In genomic region chr12:67268896-67269631, GRCh38 we compare ENCODE assay signal across 1 cellular context.
TF ChIP-seq lines count a peak whose summit lies in the region.

CAND1 (plus strand) TSS chr12:67269358; CDS start chr12:67269718, 360 bp downstream.

TF ChIP-seq in HEK293, 187 proteins besides CTCF, POLR2A, EP300 and RAD21 (continued from another document and continues in another):
- TF ChIP-seq ZNF416 (tag by site-specific recombination; IDR thresholded peaks at IDR 0.05) (no peak), ZNF677 (tag by site-specific recombination; IDR thresholded peaks at IDR 0.05) (no peak), ZNF518A (tag by site-specific recombination; conservative IDR thresholded peaks at IDR 0.05; ENCODE audit: low read depth) (no peak; the same call in none of the 2 replicates), ZNF544 (tag by site-specific recombination; IDR thresholded peaks at IDR 0.05) (no peak), ZNF274 (IDR thresholded peaks at IDR 0.05; ENCODE audit: low read length) (no peak), ZNF274 (tag by site-specific recombination; IDR thresholded peaks at IDR 0.05; ENCODE audit: borderline replicate concordance) (no peak), ZNF664 (tag by site-specific recombination; IDR thresholded peaks at IDR 0.05) (0 out of 2 replicates have a peak, but pooled peaks have one; percentile 10), ZNF629 (tag by site-specific recombination; IDR thresholded peaks at IDR 0.05) (peak; percentile 75; the same call in 1 of the 2 replicates), ELK4 (IDR thresholded peaks at IDR 0.05; ENCODE audit: borderline replicate concordance, low read depth, low read length) (no peak), ZFP3 (tag by site-specific recombination; IDR thresholded peaks at IDR 0.05; ENCODE audit: low read depth) (no peak), ZNF146 (tag by site-specific recombination; IDR thresholded peaks at IDR 0.05) (0 out of 2 replicates have a peak, but pooled peaks have one; percentile 4), ZNF266 (tag by site-specific recombination; IDR thresholded peaks at IDR 0.05; ENCODE audit: low read depth) (no peak), SCRT1 (tag by site-specific recombination; IDR thresholded peaks at IDR 0.05; ENCODE audit: borderline replicate concordance) (no peak), ZNF223 (tag by site-specific recombination; IDR thresholded peaks at IDR 0.05) (no peak), ZNF324 (tag by site-specific recombination; IDR thresholded peaks at IDR 0.05) (no peak; the same call in 1 of the 2 replicates), ZNF138 (tag by site-specific recombination; IDR thresholded peaks at IDR 0.05; ENCODE audit: borderline replicate concordance) (no peak), EGR2 (tag by site-specific recombination; IDR thresholded peaks at IDR 0.05; ENCODE audit: low read depth) (peak; percentile 98), HOXA7 (CRISPR knock-in tag; IDR thresholded peaks at IDR 0.05; ENCODE audit: borderline replicate concordance) (no peak), SALL2 (tag by site-specific recombination; IDR thresholded peaks at IDR 0.05; ENCODE audit: borderline replicate concordance) (no peak), ZNF776 (tag by site-specific recombination; IDR thresholded peaks at IDR 0.05; ENCODE audit: borderline replicate concordance) (no peak), PRDM4 (tag by site-specific recombination; IDR thresholded peaks at IDR 0.05) (peak; percentile 80; the same call in 1 of the 2 replicates), ZNF335 (tag by site-specific recombination; conservative IDR thresholded peaks at IDR 0.05) (peak; percentile 97), ZNF114 (tag by site-specific recombination; IDR thresholded peaks at IDR 0.05) (no peak), ZNF184 (tag by site-specific recombination; IDR thresholded peaks at IDR 0.05) (no peak), ZNF792 (tag by site-specific recombination; IDR thresholded peaks at IDR 0.05) (no peak), ZNF514 (tag by site-specific recombination; IDR thresholded peaks at IDR 0.05) (no peak), ZNF830 (tag by site-specific recombination; IDR thresholded peaks at IDR 0.05; ENCODE audit: low read depth) (no peak), ZNF302 (tag by site-specific recombination; IDR thresholded peaks at IDR 0.05; ENCODE audit: low read depth) (no peak), ZNF280C (tag by site-specific recombination; IDR thresholded peaks at IDR 0.05) (no peak), ZSCAN30 (tag by site-specific recombination; IDR thresholded peaks at IDR 0.05) (no peak; the same call in none of the 2 replicates), ZNF580 (tag by site-specific recombination; IDR thresholded peaks at IDR 0.05) (peak; percentile 69), ZNF174 (tag by site-specific recombination; IDR thresholded peaks at IDR 0.05) (no peak), ZNF292 (tag by site-specific recombination; IDR thresholded peaks at IDR 0.05; ENCODE audit: borderline replicate concordance, low read depth) (no peak), ZIC2 (tag by site-specific recombination; IDR thresholded peaks at IDR 0.05) (peak; percentile 95), ZNF529 (tag by site-specific recombination; IDR thresholded peaks at IDR 0.05; ENCODE audit: insufficient replicate concordance) (no peak), ZSCAN5A (tag by site-specific recombination; IDR thresholded peaks at IDR 0.05) (no peak), ZNF37A (tag by site-specific recombination; IDR thresholded peaks at IDR 0.05) (no peak), OVOL3 (tag by site-specific recombination; IDR thresholded peaks at IDR 0.05) (peak; percentile 74; the same call in 1 of the 2 replicates), ZNF140 (tag by site-specific recombination; IDR thresholded peaks at IDR 0.05) (no peak), ZBTB10 (tag by site-specific recombination; IDR thresholded peaks at IDR 0.05) (0 out of 2 replicates have a peak, but pooled peaks have one; percentile 44), ZNF768 (tag by site-specific recombination; IDR thresholded peaks at IDR 0.05) (no peak)
